8 cellular contexts compared by ENCODE assay signal in genomic region chr1:243850368-243851128, GRCh38. TPM values are rescaled to one million over a fixed set of nuclear protein-coding genes. Genes with fewer than 3 reads are reported as not detected.
DNase-seq lines count a peak whose midpoint lies in the region; ATAC-seq and TF ChIP-seq lines count a peak whose summit lies in the region.

No MANE protein-coding gene starts in this region.

- TF ChIP-seq CTCF in omental fat pad (IDR thresholded peaks at IDR 0.05) (no peak), suprapubic skin (IDR thresholded peaks at IDR 0.05) (no peak)

- peaks cover 24% of the 10 kb centered on the region for H3K4me1 ChIP-seq in suprapubic skin

- H3K9me3 ChIP-seq in suprapubic skin, result no peaks in the 10 kb centered on the region

- in situ Hi-C loops in KBM-7 (cut with MboI; ENCODE audit: low pct_unique_long_range_greater_than_20kb, low sequenced_read_pairs), result no loop called here

- peak overlapping the region; percentile 92 for H3K4me3 ChIP-seq in suprapubic skin

- TF ChIP-seq POLR2A in suprapubic skin (IDR thresholded peaks at IDR 0.05), result peak in 1 of 2 donors; percentile 23

- no peak for TF ChIP-seq EP300 in suprapubic skin (IDR thresholded peaks at IDR 0.05)

- peak overlapping the region; percentile 98 for H3K27ac ChIP-seq in suprapubic skin

- WGBS in suprapubic skin, result 0% methylated on average over 10 of the region's 94 CpGs

- peaks cover 20% of the 10 kb centered on the region for H3K27me3 ChIP-seq in suprapubic skin

- H3K36me3 ChIP-seq in suprapubic skin, result no peaks in the 10 kb centered on the region

- DNase-seq in Daoy (ENCODE audit: low read depth) (peak; percentile 89), KBM-7 (peak; percentile 23), SHP77 treated with DMSO at 0.1 percent for 48 hours (lab: John Stamatoyannopoulos, UW) (peak; percentile 45), globus pallidus (ENCODE audit: low spot score) (peak; percentile 81), omental fat pad (ENCODE audit: low spot score) (peak; percentile 50), suprapubic skin (ENCODE audit: low spot score in 2 of 2) (peak; percentile 86 to 90)
- DNase-seq in activated naive CD4-positive, alpha-beta T cell treated with anti-CD3 and anti-CD28 coated beads, Interleukin-2, amount 50 U/mL, for 16 hours, result peak; percentile 86

- ATAC-seq in GM21717 (IDR thresholded peaks at IDR 0.05; ENCODE audit: unreplicated experiment) (peak; percentile 57), omental fat pad (ENCODE audit: low FRiP score) (peak; percentile 87)

RNA-seq across cellular contexts. Expression of gene AKT3, which starts 0.5 kb away (rescaled TPM):
- total RNA-seq in Daoy (2014; rRNA removed; shearing (Covaris generic)), result 11.9 and 22.3 TPM in 2 replicates
- total RNA-seq in omental fat pad (10 to 100 TPM; 29.7 to 77.2 (median 37.4) TPM), suprapubic skin (10 to 100 TPM in 2 of 4 donors, 1 to 10 TPM in 2; 3.8 to 31.7 (median 8.6) TPM)

Comparison
In these comparisons a context has a peak if more than half of its experiments do, and no peak if none do; other contexts are left out.
1. Peak in every context shown above with its lines: DNase-seq, ATAC-seq, H3K4me3 ChIP-seq and H3K27ac ChIP-seq.
2. DNase-seq: peak in every context shown above with its lines; median percentile 89 in Daoy; 88 in suprapubic skin; 86 in activated naive CD4-positive, alpha-beta T cell treated with anti-CD3 and anti-CD28 coated beads, Interleukin-2, amount 50 U/mL, for 16 hours; 81 in globus pallidus; 50 in omental fat pad; 45 in SHP77 treated with DMSO at 0.1 percent for 48 hours; 23 in KBM-7.